In the genomic region with DNA sequence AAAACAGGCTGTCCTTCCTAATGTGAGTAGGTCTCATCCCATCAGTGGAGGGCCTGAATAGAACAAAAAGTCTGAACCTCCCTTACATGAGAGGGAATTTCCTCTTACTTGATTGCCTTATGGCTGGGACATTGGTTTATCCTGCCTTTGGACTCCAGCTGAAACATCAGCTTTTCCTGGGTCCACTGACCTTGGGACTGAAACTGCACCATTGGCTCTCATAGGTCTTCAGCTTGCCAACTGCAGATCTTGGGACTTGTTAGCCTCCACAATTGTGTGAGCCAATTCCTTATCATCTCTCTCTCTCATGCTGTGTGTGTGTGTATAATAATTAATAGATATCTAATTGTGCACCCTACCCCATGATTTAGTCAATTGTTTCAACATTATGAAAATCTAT, we compare ENCODE assay signal across 15 cellular contexts.
DNase-seq lines count a peak whose midpoint lies in the region; ATAC-seq, FAIRE-seq and TF ChIP-seq lines count a peak whose summit lies in the region.
"Had no signal": no experiment of that assay in that cellular context is flagged by ENCODE, and none has a peak within 500 bp of the region (broad histone marks: within the 10 kb centered on the region; RNA-seq: fewer than 3 reads in every experiment).

No MANE protein-coding gene starts in this region.

- H2AFZ ChIP-seq in HepG2 (ENCODE audit: low read length) = no peak overlapping the region

- intact Hi-C loops in HepG2 (cut with micrococcal nuclease; ENCODE audit: unreplicated experiment) (no loop called here), pancreas (cut with DNase I) (no loop called here), mucosa of descending colon (cut with DNase I, micrococcal nuclease) (no loop called here)

- TF ChIP-seq CTCF in liver (IDR thresholded peaks at IDR 0.05; ENCODE audit: low read depth, low read length, missing input control) (no peak), HepG2 (CRISPR knock-in tag; IDR thresholded peaks at IDR 0.05) (no peak), pancreas (IDR thresholded peaks at IDR 0.05) (no peak), mucosa of descending colon (IDR thresholded peaks at IDR 0.05) (no peak)

- no peak overlapping the region for H3K4me2 ChIP-seq in HepG2 (ENCODE audit: low read depth, low read length)
- H3K4me2 ChIP-seq: BLaER1 had no signal

- H3K27me3 ChIP-seq in liver (ENCODE audit: control insufficient read depth in 4 of 4, insufficient read depth in 4 of 4, low read length in 3 of 4) = no peaks in the 10 kb centered on the region
- H3K27me3 ChIP-seq in HepG2 (ENCODE audit: control insufficient read depth in 1 of 2, insufficient read depth in 2 of 2, low read length in 2 of 2) = no peaks in the 10 kb centered on the region
- H3K27me3 ChIP-seq in pancreas = no peaks in the 10 kb centered on the region
- H3K27me3 ChIP-seq: BLaER1 had no signal

- DNase-seq in HepG2 (ENCODE audit: low spot score) = no peak
- no peak for DNase-seq in left lobe of liver (ENCODE audit: low spot score)
- peak in 4 of 6 donors; percentile 33 to 61 (median 55) for DNase-seq in pancreas
- no peak for DNase-seq in NCI-H446 treated with DMSO at 0.1 percent for 48 hours (lab: John Stamatoyannopoulos, UW)
- no peak for DNase-seq in mucosa of descending colon
- DNase-seq: 8988T; Calu3; CD8-positive, alpha-beta T cell; GDM1 had no signal

- no peak for ATAC-seq in HepG2
- ATAC-seq in left lobe of liver = peak; percentile 32
- peak; percentile 82 to 98 (median 96) for ATAC-seq in pancreas
- no peak for ATAC-seq in mucosa of descending colon
- no peak for ATAC-seq in GM19467 (IDR thresholded peaks at IDR 0.05; ENCODE audit: unreplicated experiment)
- ATAC-seq: CD8-positive, alpha-beta T cell had no signal

- CTCF ChIA-PET in HepG2 (lab: Yijun Ruan, JAX; ENCODE audit: low intra/inter-chr PET ratio, low total read pairs) = no interaction called here

- no peak overlapping the region for H3K9ac ChIP-seq in liver (ENCODE audit: low read depth in 1 of 2, low read length in 2 of 2)
- H3K9ac ChIP-seq in HepG2 (ENCODE audit: insufficient read depth, low read depth, low read length) = no peak overlapping the region
- H3K9ac ChIP-seq: BLaER1 had no signal

- H3K4me1 ChIP-seq in liver (ENCODE audit: control insufficient read depth in 4 of 4, insufficient read depth in 4 of 4, low read length in 3 of 4) (no peaks in the 10 kb centered on the region), HepG2 (ENCODE audit: insufficient read depth, low read length) (no peaks in the 10 kb centered on the region), pancreas (peaks cover 0 to 3% (median 0%) of the 10 kb centered on the region in 3 donors), mucosa of descending colon (ENCODE audit: low read depth) (no peaks in the 10 kb centered on the region)
- H3K4me1 ChIP-seq: HAP-1 had no signal

- in situ Hi-C loops in HepG2 (cut with HindIII; ENCODE audit: extremely low pct_ligation_motif_present, low pct_unique_long_range_greater_than_20kb) = no loop called here

- no peaks in the 10 kb centered on the region for H4K20me1 ChIP-seq in HepG2 (ENCODE audit: insufficient read depth, low read length)
- H4K20me1 ChIP-seq: BLaER1 had no signal

- H3K36me3 ChIP-seq in liver (ENCODE audit: control insufficient read depth in 4 of 4, insufficient read depth in 3 of 4, low read depth in 1 of 4, low read length in 3 of 4) = no peaks in the 10 kb centered on the region
- no peaks in the 10 kb centered on the region for H3K36me3 ChIP-seq in HepG2 (replicated peaks in 1 of 2; ENCODE audit: control insufficient read depth in 1 of 2, insufficient read depth in 2 of 2, low read length in 2 of 2)
- H3K36me3 ChIP-seq in pancreas = no peaks in the 10 kb centered on the region
- H3K36me3 ChIP-seq in mucosa of descending colon (ENCODE audit: low read depth) = no peaks in the 10 kb centered on the region
- H3K36me3 ChIP-seq: BLaER1, HAP-1 had no signal

- no peak overlapping the region for H3K27ac ChIP-seq in liver (ENCODE audit: low read depth in 1 of 2, low read length in 2 of 2)
- no peak overlapping the region for H3K27ac ChIP-seq in HepG2 (ENCODE audit: extremely low read length, insufficient read depth, low read length)
- H3K27ac ChIP-seq in pancreas = peak overlapping the region in 1 of 4 donors; percentile 44
- H3K27ac ChIP-seq: BLaER1 had no signal

- no peaks in the 10 kb centered on the region for H3K9me3 ChIP-seq in liver (ENCODE audit: control insufficient read depth in 4 of 4, low read length in 3 of 4)
- H3K9me3 ChIP-seq in HepG2 (ENCODE audit: low read length) = no peaks in the 10 kb centered on the region
- no peaks in the 10 kb centered on the region for H3K9me3 ChIP-seq in pancreas
- no peaks in the 10 kb centered on the region for H3K9me3 ChIP-seq in mucosa of descending colon
- H3K9me3 ChIP-seq: BLaER1, HAP-1 had no signal

- TF ChIP-seq RAD21 in liver (IDR thresholded peaks at IDR 0.05) (no peak), HepG2 (CRISPR knock-in tag; IDR thresholded peaks at IDR 0.05) (no peak)

- FAIRE-seq in HepG2 (lab: Jason Lieb, UNC) (no peak), pancreas (lab: Jason Lieb, UNC) (no peak)
- FAIRE-seq: GM12892, GM18507 had no signal

- H3K4me3 ChIP-seq in liver (ENCODE audit: low read depth in 1 of 3, low read length in 3 of 3) = no peak overlapping the region
- no peak overlapping the region for H3K4me3 ChIP-seq in HepG2 (replicated peaks in 1 of 3; ENCODE audit: insufficient read depth in 1 of 3, low read depth in 2 of 3, low read length in 3 of 3)
- H3K4me3 ChIP-seq in pancreas = no peak overlapping the region
- no peak overlapping the region for H3K4me3 ChIP-seq in mucosa of descending colon
- H3K4me3 ChIP-seq: BLaER1, HAP-1 had no signal

- no peak for TF ChIP-seq EP300 in HepG2 (IDR thresholded peaks at IDR 0.05; ENCODE audit: low read depth in 2 of 2, low read length in 2 of 2)
- no peak for TF ChIP-seq EP300 in HepG2 (CRISPR knock-in tag; IDR thresholded peaks at IDR 0.05; ENCODE audit: borderline replicate concordance)

- no TSS peak for BruUV-seq in HepG2 (replicated peaks; lab: Mats Ljungman, UMichigan)

- POLR2A ChIA-PET in HepG2 (lab: Yijun Ruan, JAX) = no interaction called here

- no peaks in the 10 kb centered on the region for H3K79me2 ChIP-seq in HepG2 (ENCODE audit: insufficient read depth, low read length)

- TF ChIP-seq POLR2A in HepG2 (IDR thresholded peaks at IDR 0.05; ENCODE audit: insufficient read depth in 1 of 2, low read depth in 2 of 2, low read length in 2 of 2) = no peak

TF ChIP-seq in liver, 16 proteins besides CTCF, POLR2A, EP300 and RAD21:
- TF ChIP-seq YY1 (IDR thresholded peaks at IDR 0.05) (peak; percentile 24), ZBTB33 (IDR thresholded peaks at IDR 0.05) (peak; percentile 31), HNF4A (conservative IDR thresholded peaks at IDR 0.05) (peak; percentile 73 to 95), FOXA2 (IDR thresholded peaks at IDR 0.05) (no peak), RXRA (IDR thresholded peaks at IDR 0.05) (peak in 1 of 2 donors; percentile 29), GABPA (IDR thresholded peaks at IDR 0.05 in 1 of 2, conservative IDR thresholded peaks at IDR 0.05 in 1 of 2) (no peak), HNF4G (IDR thresholded peaks at IDR 0.05) (peak; percentile 38)

TF ChIP-seq in HepG2, 621 proteins besides CTCF, POLR2A, EP300 and RAD21:
- no peak for TF ChIP-seq FOXM1 (CRISPR knock-in tag; IDR thresholded peaks at IDR 0.05)
- TF ChIP-seq, protein P1, sequence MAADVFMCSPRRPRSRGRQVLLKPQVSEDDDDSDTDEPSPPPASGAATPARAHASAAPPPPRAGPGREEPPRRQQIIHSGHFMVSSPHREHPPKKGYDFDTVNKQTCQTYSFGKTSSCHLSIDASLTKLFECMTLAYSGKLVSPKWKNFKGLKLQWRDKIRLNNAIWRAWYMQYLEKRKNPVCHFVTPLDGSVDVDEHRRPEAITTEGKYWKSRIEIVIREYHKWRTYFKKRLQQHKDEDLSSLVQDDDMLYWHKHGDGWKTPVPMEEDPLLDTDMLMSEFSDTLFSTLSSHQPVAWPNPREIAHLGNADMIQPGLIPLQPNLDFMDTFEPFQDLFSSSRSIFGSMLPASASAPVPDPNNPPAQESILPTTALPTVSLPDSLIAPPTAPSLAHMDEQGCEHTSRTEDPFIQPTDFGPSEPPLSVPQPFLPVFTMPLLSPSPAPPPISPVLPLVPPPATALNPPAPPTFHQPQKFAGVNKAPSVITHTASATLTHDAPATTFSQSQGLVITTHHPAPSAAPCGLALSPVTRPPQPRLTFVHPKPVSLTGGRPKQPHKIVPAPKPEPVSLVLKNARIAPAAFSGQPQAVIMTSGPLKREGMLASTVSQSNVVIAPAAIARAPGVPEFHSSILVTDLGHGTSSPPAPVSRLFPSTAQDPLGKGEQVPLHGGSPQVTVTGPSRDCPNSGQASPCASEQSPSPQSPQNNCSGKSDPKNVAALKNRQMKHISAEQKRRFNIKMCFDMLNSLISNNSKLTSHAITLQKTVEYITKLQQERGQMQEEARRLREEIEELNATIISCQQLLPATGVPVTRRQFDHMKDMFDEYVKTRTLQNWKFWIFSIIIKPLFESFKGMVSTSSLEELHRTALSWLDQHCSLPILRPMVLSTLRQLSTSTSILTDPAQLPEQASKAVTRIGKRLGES (CRISPR knock-in tag; IDR thresholded peaks at IDR 0.05; ENCODE audit: borderline replicate concordance) = no peak
- no peak for TF ChIP-seq ATAD3A (CRISPR knock-in tag; IDR thresholded peaks at IDR 0.05)
- no peak for TF ChIP-seq NFYC (CRISPR knock-in tag; IDR thresholded peaks at IDR 0.05)
- TF ChIP-seq AGO2 (optimal IDR thresholded peaks at IDR 0.05; ENCODE audit: low read depth, low read length) = no peak
- TF ChIP-seq ZNF3 (CRISPR knock-in tag; IDR thresholded peaks at IDR 0.05) = no peak
- TF ChIP-seq ZSCAN22 (CRISPR knock-in tag; IDR thresholded peaks at IDR 0.05) = no peak
- no peak for TF ChIP-seq CREM (IDR thresholded peaks at IDR 0.05)
- no peak for TF ChIP-seq CREM (CRISPR knock-in tag; IDR thresholded peaks at IDR 0.05)

Comparison
In these comparisons a context has a peak if more than half of its experiments do, and no peak if none do; other contexts are left out.
1. ATAC-seq: peak in left lobe of liver (single experiment) and pancreas (4 of 4); none in HepG2 (single experiment), mucosa of descending colon (single experiment) and GM19467 (single experiment).
2. DNase-seq: peak in pancreas (4 of 6); none in HepG2 (single experiment), left lobe of liver (single experiment), NCI-H446 treated with DMSO at 0.1 percent for 48 hours (single experiment) and mucosa of descending colon (0 of 3).